Comparison of ENCODE assay signal across 1 cellular context in the genomic region with DNA sequence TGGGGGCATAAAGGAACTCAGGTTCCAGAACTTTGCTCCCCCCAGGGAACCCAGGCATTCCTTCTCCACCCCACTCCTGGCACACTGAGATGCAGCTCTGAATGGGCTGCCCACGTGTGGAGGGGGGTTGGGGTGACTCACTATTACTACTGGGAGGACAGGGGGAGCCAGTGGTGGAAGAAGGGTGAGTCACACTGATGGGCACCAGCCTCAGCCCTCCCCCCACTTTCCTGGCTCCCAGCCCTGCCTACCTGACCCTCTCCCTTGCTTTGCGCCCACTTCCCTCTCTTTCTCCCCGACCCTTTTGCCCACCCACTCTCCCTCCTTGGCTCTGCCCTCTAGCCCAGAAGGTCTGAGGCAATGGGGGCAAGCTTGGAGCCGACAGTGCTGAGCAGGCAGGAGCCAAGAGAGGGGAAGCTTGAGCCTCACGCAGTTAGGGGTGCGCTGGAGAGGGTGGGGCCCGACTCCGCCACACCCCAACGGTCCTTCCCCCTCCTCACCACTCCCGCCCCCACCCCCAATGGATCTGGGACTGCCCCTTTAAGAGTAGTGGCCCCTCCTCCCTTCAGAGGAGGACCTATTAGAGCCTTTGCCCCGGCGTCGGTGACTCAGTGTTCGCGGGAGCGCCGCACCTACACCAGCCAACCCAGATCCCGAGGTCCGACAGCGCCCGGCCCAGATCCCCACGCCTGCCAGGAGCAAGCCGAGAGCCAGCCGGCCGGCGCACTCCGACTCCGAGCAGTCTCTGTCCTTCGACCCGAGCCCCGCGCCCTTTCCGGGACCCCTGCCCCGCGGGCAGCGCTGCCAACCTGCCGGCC.
A peak's percentile ranks its signal among the peaks of the same experiment; 100 is the strongest.
TF ChIP-seq lines count a peak whose summit lies in the region.

A gene (plus strand): TSS at position 611 of the 818 bp plus-strand sequence. CDS start 208 bp downstream, outside the sequence.

TF ChIP-seq in HepG2, 621 proteins besides CTCF, POLR2A, EP300 and RAD21 (continued from another document and continues in another):
- TF ChIP-seq GFI1 (CRISPR knock-in tag; IDR thresholded peaks at IDR 0.05; ENCODE audit: borderline replicate concordance) (no peak; the same call in 1 of the 2 replicates), LCORL (IDR thresholded peaks at IDR 0.05) (no peak), LCORL (CRISPR knock-in tag; IDR thresholded peaks at IDR 0.05) (no peak), ZNF124 (CRISPR knock-in tag; IDR thresholded peaks at IDR 0.05) (peak; percentile 97), KDM6A (CRISPR knock-in tag; IDR thresholded peaks at IDR 0.05; ENCODE audit: low read depth) (no peak), PAF1 (CRISPR knock-in tag; IDR thresholded peaks at IDR 0.05) (no peak), NCOA1 (CRISPR knock-in tag; IDR thresholded peaks at IDR 0.05) (no peak), ZNF260 (CRISPR knock-in tag; IDR thresholded peaks at IDR 0.05; ENCODE audit: borderline replicate concordance, low read depth) (no peak), ZNF33B (CRISPR knock-in tag; IDR thresholded peaks at IDR 0.05) (0 out of 2 replicates have a peak, but pooled peaks have one; percentile 74), GABPB1 (CRISPR knock-in tag; IDR thresholded peaks at IDR 0.05) (peak; percentile 64; the same call in 1 of the 2 replicates), ZNF530 (CRISPR knock-in tag; IDR thresholded peaks at IDR 0.05; ENCODE audit: low read depth) (no peak), KDM1A (CRISPR knock-in tag; IDR thresholded peaks at IDR 0.05) (no peak), MED1 (CRISPR knock-in tag; IDR thresholded peaks at IDR 0.05) (no peak), ZNF251 (CRISPR knock-in tag; IDR thresholded peaks at IDR 0.05) (no peak), ZNF337 (CRISPR knock-in tag; IDR thresholded peaks at IDR 0.05; ENCODE audit: borderline replicate concordance, low read depth) (no peak), ZNF615 (CRISPR knock-in tag; IDR thresholded peaks at IDR 0.05; ENCODE audit: borderline replicate concordance) (no peak), NRL (CRISPR knock-in tag; IDR thresholded peaks at IDR 0.05; ENCODE audit: borderline replicate concordance) (peak; percentile 65; the same call in 1 of the 2 replicates), TARDBP (CRISPR knock-in tag; IDR thresholded peaks at IDR 0.05) (no peak), ZNF7 (CRISPR knock-in tag; IDR thresholded peaks at IDR 0.05) (no peak), ZNF598 (CRISPR knock-in tag; IDR thresholded peaks at IDR 0.05; ENCODE audit: borderline replicate concordance) (peak; percentile 54; the same call in 1 of the 2 replicates), NFYB (CRISPR knock-in tag; IDR thresholded peaks at IDR 0.05) (peak; percentile 53), ATF7 (IDR thresholded peaks at IDR 0.05) (no peak; the same call in 1 of the 2 replicates), ATF7 (CRISPR knock-in tag; IDR thresholded peaks at IDR 0.05) (peak; percentile 8; the same call in 1 of the 2 replicates), PCBP1 (IDR thresholded peaks at IDR 0.05; ENCODE audit: borderline replicate concordance, low read depth, low read length) (peak; percentile 34; the same call in 1 of the 2 replicates), ZMAT3 (CRISPR knock-in tag; conservative IDR thresholded peaks at IDR 0.05) (peak; percentile 60; the same call in 1 of the 2 replicates), KDM2A (CRISPR knock-in tag; IDR thresholded peaks at IDR 0.05; ENCODE audit: borderline replicate concordance, low read depth) (peak; percentile 74), RNF2 (conservative IDR thresholded peaks at IDR 0.05; ENCODE audit: low read depth) (no peak), ZFY (CRISPR knock-in tag; IDR thresholded peaks at IDR 0.05) (0 out of 2 replicates have a peak, but pooled peaks have one; percentile 51), SOX13 (IDR thresholded peaks at IDR 0.05) (no peak), SOX13 (CRISPR knock-in tag; conservative IDR thresholded peaks at IDR 0.05 in 1 of 2, IDR thresholded peaks at IDR 0.05 in 1 of 2) (no peak), ZNF335 (CRISPR knock-in tag; IDR thresholded peaks at IDR 0.05) (0 out of 2 replicates have a peak, but pooled peaks have one; percentile 35), TAF1 (CRISPR knock-in tag; IDR thresholded peaks at IDR 0.05) (peak; percentile 79), ZNF460 (CRISPR knock-in tag; IDR thresholded peaks at IDR 0.05; ENCODE audit: borderline replicate concordance) (no peak), TEAD2 (CRISPR knock-in tag; IDR thresholded peaks at IDR 0.05) (no peak), ZNF841 (CRISPR knock-in tag; IDR thresholded peaks at IDR 0.05; ENCODE audit: borderline replicate concordance) (no peak), NFRKB (IDR thresholded peaks at IDR 0.05) (no peak), ZNF468 (CRISPR knock-in tag; IDR thresholded peaks at IDR 0.05) (no peak), SRY (CRISPR knock-in tag; IDR thresholded peaks at IDR 0.05) (no peak), MXI1 (IDR thresholded peaks at IDR 0.05; ENCODE audit: borderline replicate concordance, low read depth, low read length) (peak; percentile 74; the same call in 1 of the 3 replicates), SP5 (CRISPR knock-in tag; IDR thresholded peaks at IDR 0.05; ENCODE audit: borderline replicate concordance, low read depth) (0 out of 2 replicates have a peak, but pooled peaks have one; percentile 10), ASH2L (IDR thresholded peaks at IDR 0.05; ENCODE audit: insufficient read length, low read depth, low read length) (peak; percentile 58), FOSL1 (CRISPR knock-in tag; IDR thresholded peaks at IDR 0.05; ENCODE audit: borderline replicate concordance) (peak; percentile 62)
- TF ChIP-seq, protein P1, sequence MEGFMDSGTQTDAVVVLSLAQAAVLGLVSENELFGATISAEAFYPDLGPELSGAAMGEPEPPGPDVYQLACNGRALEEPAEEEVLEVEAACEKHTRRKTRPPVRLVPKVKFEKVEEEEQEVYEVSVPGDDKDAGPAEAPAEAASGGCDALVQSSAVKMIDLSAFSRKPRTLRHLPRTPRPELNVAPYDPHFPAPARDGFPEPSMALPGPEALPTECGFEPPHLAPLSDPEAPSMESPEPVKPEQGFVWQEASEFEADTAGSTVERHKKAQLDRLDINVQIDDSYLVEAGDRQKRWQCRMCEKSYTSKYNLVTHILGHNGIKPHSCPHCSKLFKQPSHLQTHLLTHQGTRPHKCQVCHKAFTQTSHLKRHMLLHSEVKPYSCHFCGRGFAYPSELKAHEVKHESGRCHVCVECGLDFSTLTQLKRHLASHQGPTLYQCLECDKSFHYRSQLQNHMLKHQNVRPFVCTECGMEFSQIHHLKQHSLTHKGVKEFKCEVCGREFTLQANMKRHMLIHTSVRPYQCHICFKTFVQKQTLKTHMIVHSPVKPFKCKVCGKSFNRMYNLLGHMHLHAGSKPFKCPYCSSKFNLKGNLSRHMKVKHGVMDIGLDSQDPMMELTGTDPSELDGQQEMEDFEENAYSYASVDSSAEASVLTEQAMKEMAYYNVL (CRISPR knock-in tag; IDR thresholded peaks at IDR 0.05; ENCODE audit: borderline replicate concordance): peak; percentile 82; the same call in 1 of the 2 replicates
- TF ChIP-seq, protein P2, sequence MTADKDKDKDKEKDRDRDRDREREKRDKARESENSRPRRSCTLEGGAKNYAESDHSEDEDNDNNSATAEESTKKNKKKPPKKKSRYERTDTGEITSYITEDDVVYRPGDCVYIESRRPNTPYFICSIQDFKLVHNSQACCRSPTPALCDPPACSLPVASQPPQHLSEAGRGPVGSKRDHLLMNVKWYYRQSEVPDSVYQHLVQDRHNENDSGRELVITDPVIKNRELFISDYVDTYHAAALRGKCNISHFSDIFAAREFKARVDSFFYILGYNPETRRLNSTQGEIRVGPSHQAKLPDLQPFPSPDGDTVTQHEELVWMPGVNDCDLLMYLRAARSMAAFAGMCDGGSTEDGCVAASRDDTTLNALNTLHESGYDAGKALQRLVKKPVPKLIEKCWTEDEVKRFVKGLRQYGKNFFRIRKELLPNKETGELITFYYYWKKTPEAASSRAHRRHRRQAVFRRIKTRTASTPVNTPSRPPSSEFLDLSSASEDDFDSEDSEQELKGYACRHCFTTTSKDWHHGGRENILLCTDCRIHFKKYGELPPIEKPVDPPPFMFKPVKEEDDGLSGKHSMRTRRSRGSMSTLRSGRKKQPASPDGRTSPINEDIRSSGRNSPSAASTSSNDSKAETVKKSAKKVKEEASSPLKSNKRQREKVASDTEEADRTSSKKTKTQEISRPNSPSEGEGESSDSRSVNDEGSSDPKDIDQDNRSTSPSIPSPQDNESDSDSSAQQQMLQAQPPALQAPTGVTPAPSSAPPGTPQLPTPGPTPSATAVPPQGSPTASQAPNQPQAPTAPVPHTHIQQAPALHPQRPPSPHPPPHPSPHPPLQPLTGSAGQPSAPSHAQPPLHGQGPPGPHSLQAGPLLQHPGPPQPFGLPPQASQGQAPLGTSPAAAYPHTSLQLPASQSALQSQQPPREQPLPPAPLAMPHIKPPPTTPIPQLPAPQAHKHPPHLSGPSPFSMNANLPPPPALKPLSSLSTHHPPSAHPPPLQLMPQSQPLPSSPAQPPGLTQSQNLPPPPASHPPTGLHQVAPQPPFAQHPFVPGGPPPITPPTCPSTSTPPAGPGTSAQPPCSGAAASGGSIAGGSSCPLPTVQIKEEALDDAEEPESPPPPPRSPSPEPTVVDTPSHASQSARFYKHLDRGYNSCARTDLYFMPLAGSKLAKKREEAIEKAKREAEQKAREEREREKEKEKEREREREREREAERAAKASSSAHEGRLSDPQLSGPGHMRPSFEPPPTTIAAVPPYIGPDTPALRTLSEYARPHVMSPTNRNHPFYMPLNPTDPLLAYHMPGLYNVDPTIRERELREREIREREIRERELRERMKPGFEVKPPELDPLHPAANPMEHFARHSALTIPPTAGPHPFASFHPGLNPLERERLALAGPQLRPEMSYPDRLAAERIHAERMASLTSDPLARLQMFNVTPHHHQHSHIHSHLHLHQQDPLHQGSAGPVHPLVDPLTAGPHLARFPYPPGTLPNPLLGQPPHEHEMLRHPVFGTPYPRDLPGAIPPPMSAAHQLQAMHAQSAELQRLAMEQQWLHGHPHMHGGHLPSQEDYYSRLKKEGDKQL (CRISPR knock-in tag; IDR thresholded peaks at IDR 0.05; ENCODE audit: low read depth): no peak
- TF ChIP-seq, protein P3, sequence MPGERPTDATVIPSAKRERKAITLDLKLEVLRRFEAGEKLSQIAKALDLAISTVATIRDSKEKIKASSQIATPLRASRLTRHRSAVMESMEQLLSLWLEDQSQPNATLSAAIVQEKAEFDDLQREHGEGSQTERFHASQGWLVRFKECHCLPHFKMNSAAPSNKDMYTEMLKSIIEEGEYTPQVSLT (CRISPR knock-in tag; IDR thresholded peaks at IDR 0.05; ENCODE audit: borderline replicate concordance, low read depth): no peak
- TF ChIP-seq, protein P4, sequence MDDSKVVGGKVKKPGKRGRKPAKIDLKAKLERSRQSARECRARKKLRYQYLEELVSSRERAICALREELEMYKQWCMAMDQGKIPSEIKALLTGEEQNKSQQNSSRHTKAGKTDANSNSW (CRISPR knock-in tag; IDR thresholded peaks at IDR 0.05; ENCODE audit: borderline replicate concordance): no peak
- TF ChIP-seq, protein P5, sequence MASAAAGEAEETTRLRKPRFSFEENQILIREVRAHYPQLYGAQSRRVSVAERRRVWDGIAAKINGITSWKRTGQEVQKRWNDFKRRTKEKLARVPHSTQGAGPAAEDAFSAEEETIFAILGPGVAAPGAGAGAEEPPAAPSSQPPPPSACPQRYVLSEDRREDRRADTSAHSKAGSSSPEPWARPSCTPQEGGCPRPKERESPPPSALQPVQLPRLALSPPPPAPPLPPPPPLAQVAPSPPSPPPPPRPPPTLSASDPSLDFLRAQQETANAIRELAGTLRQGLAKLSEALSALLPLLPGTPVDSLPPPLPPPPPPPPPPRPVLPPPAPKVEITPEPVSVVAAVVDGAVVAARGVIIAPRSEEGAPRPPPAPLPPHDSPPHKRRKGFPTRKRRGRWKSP (CRISPR knock-in tag; IDR thresholded peaks at IDR 0.05): peak; percentile 77; the same call in 1 of the 2 replicates
- TF ChIP-seq, protein P6, sequence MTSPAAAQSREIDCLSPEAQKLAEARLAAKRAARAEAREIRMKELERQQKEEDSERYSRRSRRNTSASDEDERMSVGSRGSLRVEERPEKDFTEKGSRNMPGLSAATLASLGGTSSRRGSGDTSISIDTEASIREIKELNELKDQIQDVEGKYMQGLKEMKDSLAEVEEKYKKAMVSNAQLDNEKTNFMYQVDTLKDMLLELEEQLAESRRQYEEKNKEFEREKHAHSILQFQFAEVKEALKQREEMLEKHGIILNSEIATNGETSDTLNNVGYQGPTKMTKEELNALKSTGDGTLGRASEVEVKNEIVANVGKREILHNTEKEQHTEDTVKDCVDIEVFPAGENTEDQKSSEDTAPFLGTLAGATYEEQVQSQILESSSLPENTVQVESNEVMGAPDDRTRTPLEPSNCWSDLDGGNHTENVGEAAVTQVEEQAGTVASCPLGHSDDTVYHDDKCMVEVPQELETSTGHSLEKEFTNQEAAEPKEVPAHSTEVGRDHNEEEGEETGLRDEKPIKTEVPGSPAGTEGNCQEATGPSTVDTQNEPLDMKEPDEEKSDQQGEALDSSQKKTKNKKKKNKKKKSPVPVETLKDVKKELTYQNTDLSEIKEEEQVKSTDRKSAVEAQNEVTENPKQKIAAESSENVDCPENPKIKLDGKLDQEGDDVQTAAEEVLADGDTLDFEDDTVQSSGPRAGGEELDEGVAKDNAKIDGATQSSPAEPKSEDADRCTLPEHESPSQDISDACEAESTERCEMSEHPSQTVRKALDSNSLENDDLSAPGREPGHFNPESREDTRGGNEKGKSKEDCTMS (CRISPR knock-in tag; conservative IDR thresholded peaks at IDR 0.05): no peak
- TF ChIP-seq, protein P7, sequence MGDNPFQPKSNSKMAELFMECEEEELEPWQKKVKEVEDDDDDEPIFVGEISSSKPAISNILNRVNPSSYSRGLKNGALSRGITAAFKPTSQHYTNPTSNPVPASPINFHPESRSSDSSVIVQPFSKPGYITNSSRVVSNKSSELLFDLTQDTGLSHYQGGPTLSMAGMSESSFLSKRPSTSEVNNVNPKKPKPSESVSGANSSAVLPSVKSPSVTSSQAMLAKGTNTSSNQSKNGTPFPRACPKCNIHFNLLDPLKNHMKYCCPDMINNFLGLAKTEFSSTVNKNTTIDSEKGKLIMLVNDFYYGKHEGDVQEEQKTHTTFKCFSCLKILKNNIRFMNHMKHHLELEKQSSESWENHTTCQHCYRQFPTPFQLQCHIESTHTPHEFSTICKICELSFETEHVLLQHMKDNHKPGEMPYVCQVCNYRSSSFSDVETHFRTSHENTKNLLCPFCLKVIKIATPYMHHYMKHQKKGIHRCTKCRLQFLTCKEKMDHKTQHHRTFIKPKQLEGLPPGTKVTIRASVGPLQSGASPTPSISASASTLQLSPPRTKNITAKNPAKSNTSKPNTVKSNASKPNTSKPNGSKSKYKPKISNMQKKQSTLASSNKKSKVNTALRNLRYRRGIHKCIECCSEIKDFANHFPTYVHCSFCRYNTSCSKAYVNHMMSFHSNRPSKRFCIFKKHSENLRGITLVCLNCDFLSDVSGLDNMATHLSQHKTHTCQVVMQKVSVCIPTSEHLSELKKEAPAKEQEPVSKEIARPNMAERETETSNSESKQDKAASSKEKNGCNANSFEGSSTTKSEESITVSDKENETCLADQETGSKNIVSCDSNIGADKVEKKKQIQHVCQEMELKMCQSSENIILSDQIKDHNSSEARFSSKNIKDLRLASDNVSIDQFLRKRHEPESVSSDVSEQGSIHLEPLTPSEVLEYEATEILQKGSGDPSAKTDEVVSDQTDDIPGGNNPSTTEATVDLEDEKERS (CRISPR knock-in tag; IDR thresholded peaks at IDR 0.05): no peak
- TF ChIP-seq, protein P8, sequence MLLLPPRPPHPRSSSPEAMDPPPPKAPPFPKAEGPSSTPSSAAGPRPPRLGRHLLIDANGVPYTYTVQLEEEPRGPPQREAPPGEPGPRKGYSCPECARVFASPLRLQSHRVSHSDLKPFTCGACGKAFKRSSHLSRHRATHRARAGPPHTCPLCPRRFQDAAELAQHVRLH (CRISPR knock-in tag; IDR thresholded peaks at IDR 0.05; ENCODE audit: borderline replicate concordance, low read depth): peak; percentile 18; the same call in 1 of the 2 replicates
